Comparison of ENCODE assay signal across 20 cellular contexts in genomic region chr5:110351451-110351850, GRCh38.
"Had no signal": no experiment of that assay in that cellular context is flagged by ENCODE, and none has a peak within 500 bp of the region (broad histone marks: within the 10 kb centered on the region; RNA-seq: fewer than 3 reads in every experiment).

No MANE protein-coding gene starts in this region.

- DNase-seq: activated CD4-positive, alpha-beta T cell treated with anti-CD3 and anti-CD28 coated beads for 48 hours; activated CD4-positive, alpha-beta T cell treated with anti-CD3 and anti-CD28 coated beads, Interleukin-2, amount 50 U/mL, for 48 hours; activated CD8-positive, alpha-beta memory T cell treated with anti-CD3 and anti-CD28 coated beads for 24 hours; activated effector memory CD4-positive, alpha-beta T cell treated with Interleukin-2 at 50 U/mL for 16 hours; activated naive CD4-positive, alpha-beta T cell treated with Interleukin-2 at 50 U/mL for 16 hours; activated naive CD8-positive, alpha-beta T cell treated with anti-CD3 and anti-CD28 coated beads for 36 hours; amniotic stem cell; body of pancreas; caudate nucleus; left lung; small intestine; stimulated activated CD4-positive, alpha-beta T cell treated with anti-CD3 and anti-CD28 coated beads, Interleukin-4, amount 100 ng/mL, for 24 hours; uterus; WERI-Rb-1 had no signal

- H3K4me1 Mint-ChIP-seq: activated naive CD8-positive, alpha-beta T cell treated with anti-CD3 and anti-CD28 coated beads for 36 hours; stimulated activated effector memory CD8-positive, alpha-beta T cell treated with anti-CD3 and anti-CD28 coated beads, Interleukin-12 subunit alpha, Interleukin-12 subunit beta, amount 100 ng/mL, for 72 hours had no signal

- H3K4me1 ChIP-seq: uterus had no signal

- H3K9me3 Mint-ChIP-seq: activated naive CD8-positive, alpha-beta T cell treated with anti-CD3 and anti-CD28 coated beads for 36 hours; stimulated activated effector memory CD8-positive, alpha-beta T cell treated with anti-CD3 and anti-CD28 coated beads, Interleukin-12 subunit alpha, Interleukin-12 subunit beta, amount 100 ng/mL, for 72 hours; stimulated activated naive CD8-positive, alpha-beta T cell treated with anti-CD3 and anti-CD28 coated beads, Interleukin-15, Interleukin-2, amounts not matched to agents 100 ng/mL and 50 ng/mL, for 24 hours; type B pancreatic cell had no signal

- H3K36me3 Mint-ChIP-seq: activated naive CD8-positive, alpha-beta T cell treated with anti-CD3 and anti-CD28 coated beads for 36 hours; stimulated activated effector memory CD8-positive, alpha-beta T cell treated with anti-CD3 and anti-CD28 coated beads, Interleukin-12 subunit alpha, Interleukin-12 subunit beta, amount 100 ng/mL, for 72 hours; type B pancreatic cell had no signal

- H3K4me3 ChIP-seq: body of pancreas, left lung, uterus had no signal

- H3K4me3 Mint-ChIP-seq: activated naive CD8-positive, alpha-beta T cell treated with anti-CD3 and anti-CD28 coated beads for 36 hours; nephron; stimulated activated effector memory CD8-positive, alpha-beta T cell treated with anti-CD3 and anti-CD28 coated beads, Interleukin-12 subunit alpha, Interleukin-12 subunit beta, amount 100 ng/mL, for 72 hours; stimulated activated naive CD8-positive, alpha-beta T cell treated with anti-CD3 and anti-CD28 coated beads, Interleukin-15, Interleukin-2, amounts not matched to agents 100 ng/mL and 50 ng/mL, for 24 hours; type B pancreatic cell had no signal

- H3K9me3 ChIP-seq: body of pancreas, uterus had no signal

- H3K27me3 Mint-ChIP-seq: activated naive CD8-positive, alpha-beta T cell treated with anti-CD3 and anti-CD28 coated beads for 36 hours; stimulated activated naive CD8-positive, alpha-beta T cell treated with anti-CD3 and anti-CD28 coated beads, Interleukin-15, Interleukin-2, amounts not matched to agents 100 ng/mL and 50 ng/mL, for 24 hours had no signal

- H3K27ac ChIP-seq: body of pancreas, left lung, uterus, WERI-Rb-1 had no signal

- H3K36me3 ChIP-seq: left lung, uterus, WERI-Rb-1 had no signal

- H3K27me3 ChIP-seq: body of pancreas, left lung, uterus had no signal

- H3K27ac Mint-ChIP-seq: activated naive CD8-positive, alpha-beta T cell treated with anti-CD3 and anti-CD28 coated beads for 36 hours; nephron; stimulated activated effector memory CD8-positive, alpha-beta T cell treated with anti-CD3 and anti-CD28 coated beads, Interleukin-12 subunit alpha, Interleukin-12 subunit beta, amount 100 ng/mL, for 72 hours; stimulated activated naive CD8-positive, alpha-beta T cell treated with anti-CD3 and anti-CD28 coated beads, Interleukin-15, Interleukin-2, amounts not matched to agents 100 ng/mL and 50 ng/mL, for 24 hours; type B pancreatic cell had no signal

- ATAC-seq: activated CD4-positive, CD25-positive, alpha-beta regulatory T cell treated with anti-CD3 and anti-CD28 coated beads, Interleukin-2, amount 50 U/mL, for 24 hours; body of pancreas; left lung; sciatic nerve; stimulated activated effector memory CD8-positive, alpha-beta T cell treated with anti-CD3 and anti-CD28 coated beads, Interleukin-12 subunit alpha, Interleukin-12 subunit beta, amount 100 ng/mL, for 72 hours had no signal
